In genomic region chr9:34651876-34652602, GRCh38 we compare ENCODE assay signal across 8 cellular contexts. TPM values are rescaled to one million over a fixed set of nuclear protein-coding genes. Genes with fewer than 3 reads are reported as not detected.
DNase-seq lines count a peak whose midpoint lies in the region; ATAC-seq, FAIRE-seq and TF ChIP-seq lines count a peak whose summit lies in the region.

Gene IL11RA (plus strand): TSS chr9:34652185. CDS start chr9:34655218, 3,033 bp downstream.

- H3K27me3 ChIP-seq in SJCRH30, result no peaks in the 10 kb centered on the region

- peak within 1 kb of the TSS; percentile 54 for H3K4me3 ChIP-seq in SJCRH30
- peak within 1 kb of the TSS; percentile 35 for H3K4me3 ChIP-seq in astrocyte of the cerebellum (ENCODE audit: low read depth, low read length)

- intact Hi-C loops in posterior vena cava (cut with DNase I), result no loop called here

- no peaks in the 10 kb centered on the region; the same call in 1 of the 2 replicates for H3K36me3 ChIP-seq in SJCRH30

- H3K27ac ChIP-seq in SJCRH30, result peak within 1 kb of the TSS; percentile 11; the same call in 1 of the 2 replicates

- DNase-seq in A172 (ENCODE audit: low spot score) (peak; percentile 87), H54 (ENCODE audit: insufficient read length, low spot score) (peak; percentile 67), SJCRH30 (peak; percentile 80 to 81), astrocyte of the cerebellum (ENCODE audit: low read depth) (no peak), hepatic stellate cell (ENCODE audit: low spot score) (peak; percentile 98), posterior vena cava (ENCODE audit: low spot score) (peak; percentile 93), NCI-H2171 treated with DMSO at 0.1 percent for 48 hours (lab: John Stamatoyannopoulos, UW) (no peak)

- TF ChIP-seq CTCF in astrocyte of the cerebellum (IDR thresholded peaks at IDR 0.05; ENCODE audit: low read depth, low read length, missing control alignments), result no peak

- FAIRE-seq in H54 (lab: Jason Lieb, UNC), result no peak

- H3K9me3 ChIP-seq in SJCRH30 (replicated peaks), result no peaks in the 10 kb centered on the region

- in situ Hi-C loops in astrocyte of the cerebellum (cut with HindIII; ENCODE audit: low sequenced_read_pairs), result no loop called here

- peaks cover 3% of the 10 kb centered on the region; the same call in 1 of the 2 replicates for H3K4me1 ChIP-seq in SJCRH30

- ATAC-seq in GM19324 (IDR thresholded peaks at IDR 0.05; ENCODE audit: low FRiP score, unreplicated experiment), result no peak

- peak; percentile 28; the same call in 1 of the 2 replicates for TF ChIP-seq POLR2A in H54 (IDR thresholded peaks at IDR 0.05; ENCODE audit: low read depth, low read length)

RNA-seq across cellular contexts. Expression of gene IL11RA, which starts in this region (rescaled TPM):
- 9.3 and 10.9 TPM in 2 replicates for total RNA-seq in A172 (2014; rRNA removed; shearing (Covaris generic))
- total RNA-seq in SJCRH30 (2014; rRNA removed; shearing (Covaris generic)), result 3.2 TPM in 2 replicates
- total RNA-seq in posterior vena cava, result 10 to 100 TPM; 12.6 to 34.2 TPM

Comparison
In these comparisons a context has a peak if more than half of its experiments do, and no peak if none do; other contexts are left out.
1. DNase-seq: peak in A172 (single experiment), H54 (single experiment), SJCRH30 (2 of 2), hepatic stellate cell (single experiment) and posterior vena cava (single experiment); none in astrocyte of the cerebellum (single experiment) and NCI-H2171 treated with DMSO at 0.1 percent for 48 hours (single experiment).